ENCODE assay signal across 1 cellular context in genomic region chr3:124461838-124462632, GRCh38.
TF ChIP-seq lines count a peak whose summit lies in the region.

No MANE protein-coding gene starts in this region.

TF ChIP-seq in SK-N-SH, 30 proteins besides CTCF, POLR2A, EP300 and RAD21 (continued from another document):
- TF ChIP-seq, protein P1, sequence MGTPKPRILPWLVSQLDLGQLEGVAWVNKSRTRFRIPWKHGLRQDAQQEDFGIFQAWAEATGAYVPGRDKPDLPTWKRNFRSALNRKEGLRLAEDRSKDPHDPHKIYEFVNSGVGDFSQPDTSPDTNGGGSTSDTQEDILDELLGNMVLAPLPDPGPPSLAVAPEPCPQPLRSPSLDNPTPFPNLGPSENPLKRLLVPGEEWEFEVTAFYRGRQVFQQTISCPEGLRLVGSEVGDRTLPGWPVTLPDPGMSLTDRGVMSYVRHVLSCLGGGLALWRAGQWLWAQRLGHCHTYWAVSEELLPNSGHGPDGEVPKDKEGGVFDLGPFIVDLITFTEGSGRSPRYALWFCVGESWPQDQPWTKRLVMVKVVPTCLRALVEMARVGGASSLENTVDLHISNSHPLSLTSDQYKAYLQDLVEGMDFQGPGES (IDR thresholded peaks at IDR 0.05; ENCODE audit: low read depth, low read length), result no peak
- TF ChIP-seq TEAD4 (IDR thresholded peaks at IDR 0.05; ENCODE audit: borderline replicate concordance, insufficient read depth) (no peak), TAF1 (IDR thresholded peaks at IDR 0.05; ENCODE audit: borderline replicate concordance, low read depth, low read length) (no peak), EZH2phosphoT487 (IDR thresholded peaks at IDR 0.05; ENCODE audit: borderline replicate concordance, low read depth) (no peak), FOSL2 (IDR thresholded peaks at IDR 0.05; ENCODE audit: borderline replicate concordance, low read depth) (no peak), RXRA (IDR thresholded peaks at IDR 0.05; ENCODE audit: borderline replicate concordance, low read depth) (no peak), CHD2 (IDR thresholded peaks at IDR 0.05; ENCODE audit: low read length, partially characterized antibody) (no peak), RCOR1 (IDR thresholded peaks at IDR 0.05; ENCODE audit: low read length) (no peak), NRF1 (IDR thresholded peaks at IDR 0.05; ENCODE audit: low read depth, low read length) (no peak), GABPA (IDR thresholded peaks at IDR 0.05; ENCODE audit: low read depth) (no peak), YY1 (IDR thresholded peaks at IDR 0.05; ENCODE audit: low read depth) (no peak), RFX5 (IDR thresholded peaks at IDR 0.05; ENCODE audit: low read length) (no peak), SIN3A (IDR thresholded peaks at IDR 0.05; ENCODE audit: borderline replicate concordance, low read depth, low read length) (no peak), USF1 (IDR thresholded peaks at IDR 0.05; ENCODE audit: borderline replicate concordance, low read depth) (no peak)
- TF ChIP-seq, protein P2, sequence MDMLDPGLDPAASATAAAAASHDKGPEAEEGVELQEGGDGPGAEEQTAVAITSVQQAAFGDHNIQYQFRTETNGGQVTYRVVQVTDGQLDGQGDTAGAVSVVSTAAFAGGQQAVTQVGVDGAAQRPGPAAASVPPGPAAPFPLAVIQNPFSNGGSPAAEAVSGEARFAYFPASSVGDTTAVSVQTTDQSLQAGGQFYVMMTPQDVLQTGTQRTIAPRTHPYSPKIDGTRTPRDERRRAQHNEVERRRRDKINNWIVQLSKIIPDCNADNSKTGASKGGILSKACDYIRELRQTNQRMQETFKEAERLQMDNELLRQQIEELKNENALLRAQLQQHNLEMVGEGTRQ (IDR thresholded peaks at IDR 0.05; ENCODE audit: borderline replicate concordance, low read depth, low read length), result no peak
- TF ChIP-seq, protein P3, sequence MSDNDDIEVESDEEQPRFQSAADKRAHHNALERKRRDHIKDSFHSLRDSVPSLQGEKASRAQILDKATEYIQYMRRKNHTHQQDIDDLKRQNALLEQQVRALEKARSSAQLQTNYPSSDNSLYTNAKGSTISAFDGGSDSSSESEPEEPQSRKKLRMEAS (IDR thresholded peaks at IDR 0.05; ENCODE audit: low read depth), result no peak
